ENCODE assay signal across 13 cellular contexts in genomic region chrX:47358387-47359065, GRCh38. TPM values are rescaled to one million over a fixed set of nuclear protein-coding genes. Genes with fewer than 3 reads are reported as not detected.
DNase-seq lines count a peak whose midpoint lies in the region; ATAC-seq, FAIRE-seq and TF ChIP-seq lines count a peak whose summit lies in the region.
"Had no signal": no experiment of that assay in that cellular context is flagged by ENCODE, and none has a peak within 500 bp of the region (broad histone marks: within the 10 kb centered on the region; RNA-seq: fewer than 3 reads in every experiment).

No MANE protein-coding gene starts in this region.

- H4K5ac ChIP-seq in mesendoderm (ENCODE audit: low read length): no peak overlapping the region

- no CpG with 5 or more reads among the region's 5 CpGs for WGBS in mesendoderm (ENCODE audit: extremely low coverage, insufficient coverage, low lambda C conversion rate)

- H3K4me2 ChIP-seq in mesendoderm (ENCODE audit: low read length): no peak overlapping the region

- H2AK5ac ChIP-seq in mesendoderm (ENCODE audit: low read length): no peak overlapping the region

- no peak overlapping the region for H3K23ac ChIP-seq in mesendoderm (ENCODE audit: low read length)

- no peak overlapping the region for H2BK5ac ChIP-seq in mesendoderm (ENCODE audit: low read length)

- H3K27ac Mint-ChIP-seq in activated B cell treated with CpG ODN at 0.5 μM for 24 hours: peak overlapping the region; percentile 89
- peak overlapping the region; percentile 86 to 93 for H3K27ac Mint-ChIP-seq in effector memory CD8-positive, alpha-beta T cell

- H3K36me3 ChIP-seq in A673 (ENCODE audit: insufficient read depth, low read length, poor library complexity, severe bottlenecking): no peaks in the 10 kb centered on the region
- H3K36me3 ChIP-seq in mesendoderm (ENCODE audit: control insufficient read depth, insufficient read depth, low read length): no peaks in the 10 kb centered on the region
- H3K36me3 ChIP-seq: upper lobe of left lung had no signal

- POLR2A ChIA-PET in A673 (lab: Charles Lee; ENCODE audit: low non-redundant PET) (no interaction called here), activated B cell treated with CpG ODN at 0.5 μM for 24 hours (lab: Charles Lee) (no interaction called here)

- no peak overlapping the region for H2BK120ac ChIP-seq in mesendoderm (ENCODE audit: low read depth, low read length)

- H3K56ac ChIP-seq in mesendoderm (ENCODE audit: low read length): no peak overlapping the region

- intact Hi-C loops in A673 (cut with micrococcal nuclease; ENCODE audit: unreplicated experiment): no loop called here
- intact Hi-C loops in activated B cell treated with CpG ODN at 0.5 μM for 24 hours (cut with micrococcal nuclease): no loop called here

- no peak overlapping the region for H4K8ac ChIP-seq in mesendoderm (ENCODE audit: low read depth, low read length)

- no peak overlapping the region for H3K4ac ChIP-seq in mesendoderm (ENCODE audit: low read depth, low read length)

- peak; percentile 73 for FAIRE-seq in GM18507 (lab: Jason Lieb, UNC)

- ATAC-seq in activated B cell treated with CpG ODN at 0.5 μM for 24 hours (ENCODE audit: low read depth): no peak
- ATAC-seq in effector memory CD8-positive, alpha-beta T cell (replicated peaks): no peak
- ATAC-seq in GM19455 (IDR thresholded peaks at IDR 0.05; ENCODE audit: unreplicated experiment): no peak
- ATAC-seq: body of pancreas, foreskin keratinocyte had no signal

- BruUV-seq in A673 (replicated peaks; lab: Mats Ljungman, UMichigan): no TSS peak

- H3K4me1 ChIP-seq in A673 (ENCODE audit: insufficient read depth, low read length, poor library complexity, severe bottlenecking) (no peaks in the 10 kb centered on the region), mesendoderm (ENCODE audit: control insufficient read depth, low read depth, low read length) (no peaks in the 10 kb centered on the region)
- H3K4me1 ChIP-seq: body of pancreas, foreskin keratinocyte, upper lobe of left lung had no signal

- no peaks in the 10 kb centered on the region for H3K9me3 Mint-ChIP-seq in activated B cell treated with CpG ODN at 0.5 μM for 24 hours
- H3K9me3 Mint-ChIP-seq in effector memory CD8-positive, alpha-beta T cell: no peaks in the 10 kb centered on the region

- H3K4me3 Mint-ChIP-seq in activated B cell treated with CpG ODN at 0.5 μM for 24 hours: peak overlapping the region; percentile 66
- peak overlapping the region; percentile 68 to 84 for H3K4me3 Mint-ChIP-seq in effector memory CD8-positive, alpha-beta T cell

- H3K4me3 ChIP-seq in A673 (ENCODE audit: low read depth, low read length, poor library complexity, severe bottlenecking): no peak overlapping the region
- no peak overlapping the region for H3K4me3 ChIP-seq in mesendoderm (ENCODE audit: low read length)
- no peak overlapping the region for H3K4me3 ChIP-seq in coronary artery
- H3K4me3 ChIP-seq: body of pancreas, upper lobe of left lung had no signal

- TF ChIP-seq CTCF in A673 (conservative IDR thresholded peaks at IDR 0.05; ENCODE audit: low read depth, low read length): no peak
- TF ChIP-seq CTCF in activated B cell treated with CpG ODN at 0.5 μM for 24 hours (IDR thresholded peaks at IDR 0.05): no peak
- no peak for TF ChIP-seq CTCF in coronary artery (IDR thresholded peaks at IDR 0.05)

- H3K27ac ChIP-seq in A673 (ENCODE audit: low read depth, low read length, poor library complexity, severe bottlenecking) (no peak overlapping the region), mesendoderm (ENCODE audit: low read depth, low read length) (no peak overlapping the region), coronary artery (no peak overlapping the region)
- H3K27ac ChIP-seq: body of pancreas, foreskin keratinocyte, upper lobe of left lung had no signal

- H3K9ac ChIP-seq in mesendoderm (ENCODE audit: low read length): no peak overlapping the region

- no peaks in the 10 kb centered on the region for H3K9me3 ChIP-seq in A673 (ENCODE audit: low read depth, low read length, poor library complexity, severe bottlenecking)
- H3K9me3 ChIP-seq: body of pancreas, upper lobe of left lung had no signal

- no peaks in the 10 kb centered on the region for H3K79me2 ChIP-seq in mesendoderm (ENCODE audit: control insufficient read depth, insufficient read depth, low read length)

- H3K4me1 Mint-ChIP-seq in activated B cell treated with CpG ODN at 0.5 μM for 24 hours: peaks cover 22% of the 10 kb centered on the region
- peaks cover 17 to 18% of the 10 kb centered on the region in 2 donors for H3K4me1 Mint-ChIP-seq in effector memory CD8-positive, alpha-beta T cell (ENCODE audit: low read depth in 2 of 2)

- CTCF ChIA-PET in A673 (lab: Charles Lee) (no interaction called here), activated B cell treated with CpG ODN at 0.5 μM for 24 hours (lab: Charles Lee) (no interaction called here)

- H3K27me3 ChIP-seq in A673 (replicated peaks; ENCODE audit: insufficient read depth, low read depth, low read length, poor library complexity) (no peaks in the 10 kb centered on the region), mesendoderm (ENCODE audit: insufficient read depth, low read length, poor library complexity) (no peaks in the 10 kb centered on the region)
- H3K27me3 ChIP-seq: body of pancreas, foreskin keratinocyte, upper lobe of left lung had no signal

- H2BK15ac ChIP-seq in mesendoderm (replicated peaks; ENCODE audit: low read depth): no peak overlapping the region

- no peaks in the 10 kb centered on the region for H3K27me3 Mint-ChIP-seq in activated B cell treated with CpG ODN at 0.5 μM for 24 hours
- no peaks in the 10 kb centered on the region for H3K27me3 Mint-ChIP-seq in effector memory CD8-positive, alpha-beta T cell

- H3K18ac ChIP-seq in mesendoderm (ENCODE audit: low read length): no peak overlapping the region

- DNase-seq in A673 (ENCODE audit: low spot score): peak; percentile 22
- DNase-seq in GM18507 (ENCODE audit: extremely low spot score, insufficient read length, low read depth): no peak
- DNase-seq in activated B cell treated with CpG ODN at 0.5 μM for 24 hours: no peak
- DNase-seq in effector memory CD8-positive, alpha-beta T cell: no peak
- DNase-seq in occipital lobe (lab: John Stamatoyannopoulos, UW): no peak
- no peak for DNase-seq in mesendoderm
- DNase-seq in coronary artery (ENCODE audit: low spot score): no peak
- DNase-seq: body of pancreas, DMS53, foreskin keratinocyte, T1000, upper lobe of left lung had no signal

- no peaks in the 10 kb centered on the region for H3K36me3 Mint-ChIP-seq in activated B cell treated with CpG ODN at 0.5 μM for 24 hours (ENCODE audit: low read depth)
- peaks cover 7% of the 10 kb centered on the region for H3K36me3 Mint-ChIP-seq in effector memory CD8-positive, alpha-beta T cell (ENCODE audit: insufficient read depth)

- H3K79me1 ChIP-seq in mesendoderm (ENCODE audit: low read length): no peaks in the 10 kb centered on the region

RNA-seq across cellular contexts. Expression of gene ZNF157, which starts 11.9 kb away (rescaled TPM):
- total RNA-seq in A673 (2021) (not detected in 2 replicates), activated B cell treated with CpG ODN at 0.5 μM for 24 hours (1.2 and 1.8 TPM in 2 replicates), occipital lobe (4.7 TPM)
- 0.25 TPM for polyA plus RNA-seq in mesendoderm (2013, experiment 1 of 2)
- polyA plus RNA-seq in mesendoderm (2013, experiment 2 of 2): 0.24 TPM
